Comparison of ENCODE assay signal across 24 cellular contexts in the genomic region with DNA sequence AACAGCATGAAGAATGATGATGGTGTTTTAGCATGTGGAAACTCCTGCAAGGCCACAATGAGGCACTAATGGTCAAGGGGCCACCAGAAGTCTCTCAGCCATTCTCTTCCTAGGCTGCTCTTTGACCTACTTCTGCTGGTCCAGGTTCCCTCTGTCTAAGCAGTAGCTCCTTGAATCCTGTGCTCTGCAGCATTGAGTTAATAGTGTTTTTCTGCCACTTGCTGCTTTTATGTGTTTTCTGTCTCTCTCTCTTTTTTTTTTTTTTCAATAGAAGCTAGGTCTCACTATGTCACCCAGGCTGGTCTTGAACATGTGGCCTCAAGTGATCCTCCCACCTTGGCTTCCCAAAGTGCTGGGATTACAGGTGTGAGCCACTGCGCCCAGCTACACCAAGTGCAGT. TPM values are rescaled to one million over a fixed set of nuclear protein-coding genes. Genes with fewer than 3 reads are reported as not detected.
DNase-seq lines count a peak whose midpoint lies in the region; ATAC-seq and TF ChIP-seq lines count a peak whose summit lies in the region.
"Had no signal": no experiment of that assay in that cellular context is flagged by ENCODE, and none has a peak within 500 bp of the region (broad histone marks: within the 10 kb centered on the region; RNA-seq: fewer than 3 reads in every experiment).

No MANE protein-coding gene starts in this region.

- intact Hi-C loops in CD14-positive monocyte (cut with micrococcal nuclease) = no loop called here
- intact Hi-C loops in activated CD4-positive, alpha-beta T cell treated with anti-CD3 and anti-CD28 coated beads, Interleukin-2, amount 10 ng/mL, durations not matched to agents 24 days and 14 days (cut with micrococcal nuclease) = no loop called here

- no peak overlapping the region for H2BK12ac ChIP-seq in trophoblast cell (ENCODE audit: low read length)

- no peak overlapping the region for H4K8ac ChIP-seq in trophoblast cell (ENCODE audit: low read depth, low read length)

- no peak overlapping the region for H2BK120ac ChIP-seq in trophoblast cell (ENCODE audit: insufficient read depth, low read length, poor library complexity)

- H2AK5ac ChIP-seq in trophoblast cell (ENCODE audit: low read length) = no peak overlapping the region

- H3K4me3 ChIP-seq in DND-41 (ENCODE audit: low read depth in 1 of 2, low read length in 2 of 2) (no peak overlapping the region), trophoblast cell (ENCODE audit: low read depth, low read length) (no peak overlapping the region)
- H3K4me3 ChIP-seq: A549, GM12878, GM23248, HAP-1 had no signal

- no peak overlapping the region for H3K14ac ChIP-seq in trophoblast cell (ENCODE audit: low read length)

- H2AFZ ChIP-seq in DND-41 (ENCODE audit: low read depth, low read length) (no peak overlapping the region), trophoblast cell (ENCODE audit: insufficient read depth, low read length, poor library complexity) (no peak overlapping the region)
- H2AFZ ChIP-seq: GM23248 had no signal

- no peak overlapping the region for H4K12ac ChIP-seq in trophoblast cell (ENCODE audit: low read depth, low read length)

- TF ChIP-seq CTCF in CD14-positive monocyte (IDR thresholded peaks at IDR 0.05) = no peak
- no peak for TF ChIP-seq CTCF in DND-41 (IDR thresholded peaks at IDR 0.05; ENCODE audit: borderline replicate concordance, extremely low read depth, low read length, poor library complexity, severe bottlenecking)

- H4K20me1 ChIP-seq in DND-41 (ENCODE audit: insufficient read depth, low read length) = peaks cover 96% of the 10 kb centered on the region

- H3K9ac ChIP-seq in DND-41 (ENCODE audit: low read depth, low read length) = no peak overlapping the region
- no peak overlapping the region for H3K9ac ChIP-seq in trophoblast cell (ENCODE audit: low read length)
- H3K9ac ChIP-seq: GM23248 had no signal

- no CpG with 5 or more reads among the region's 1 CpG for WGBS in trophoblast cell (ENCODE audit: extremely low coverage, insufficient coverage, insufficient read length)

- H3K23ac ChIP-seq in trophoblast cell (ENCODE audit: low read length) = no peak overlapping the region

- H3K9me3 Mint-ChIP-seq in CD14-positive monocyte = no peaks in the 10 kb centered on the region
- H3K9me3 Mint-ChIP-seq in central memory CD8-positive, alpha-beta T cell = no peaks in the 10 kb centered on the region
- H3K9me3 Mint-ChIP-seq in activated CD4-positive, alpha-beta T cell treated with anti-CD3 and anti-CD28 coated beads, Interleukin-2, amount 10 ng/mL, durations not matched to agents 24 days and 14 days = no peaks in the 10 kb centered on the region

- H2BK5ac ChIP-seq in trophoblast cell (ENCODE audit: low read depth, low read length, poor library complexity) = no peak overlapping the region

- H3K4me1 Mint-ChIP-seq in CD14-positive monocyte = peaks cover 15% of the 10 kb centered on the region
- peaks cover 57% of the 10 kb centered on the region for H3K4me1 Mint-ChIP-seq in central memory CD8-positive, alpha-beta T cell
- H3K4me1 Mint-ChIP-seq in activated CD4-positive, alpha-beta T cell treated with anti-CD3 and anti-CD28 coated beads, Interleukin-2, amount 10 ng/mL, durations not matched to agents 24 days and 14 days = peaks cover 41% of the 10 kb centered on the region

- ATAC-seq in DND-41 (ENCODE audit: insufficient read depth, low read depth) = no peak
- ATAC-seq in central memory CD8-positive, alpha-beta T cell (replicated peaks; ENCODE audit: extremely low read depth, poor library complexity, severe bottlenecking) = no peak
- ATAC-seq: A549, GM12878, Panc1 had no signal

- H3K4me1 ChIP-seq in DND-41 (ENCODE audit: insufficient read depth, low read length) = no peaks in the 10 kb centered on the region
- peaks cover 18 to 21% of the 10 kb centered on the region in 2 experiments for H3K4me1 ChIP-seq in trophoblast cell (ENCODE audit: control insufficient read depth in 1 of 2, insufficient read depth in 2 of 2, low read length in 2 of 2)

- DNase-seq in CD14-positive monocyte (ENCODE audit: low spot score) (no peak), DND-41 (no peak), trophoblast cell (no peak), NCI-H345 treated with DMSO at 0.1 percent for 48 hours (lab: John Stamatoyannopoulos, UW; ENCODE audit: unreplicated experiment) (no peak)
- no peak for DNase-seq in central memory CD8-positive, alpha-beta T cell (ENCODE audit: low spot score in 2 of 2)
- DNase-seq in activated CD4-positive, alpha-beta T cell treated with anti-CD3 and anti-CD28 coated beads for 4 hours = no peak
- DNase-seq in activated CD4-positive, alpha-beta T cell treated with anti-CD3 and anti-CD28 coated beads, Interleukin-2, amount 10 ng/mL, durations not matched to agents 24 days and 14 days = no peak
- DNase-seq: COR-L47; DMS79 treated with DMSO at 0.1 percent for 48 hours; GM23248; KG1; NCI-H1092 treated with DMSO at 0.1 percent for 48 hours; NCI-H1436 treated with DMSO at 0.1 percent for 48 hours; NCI-H1930; NCI-H2227 treated with DMSO at 0.1 percent for 48 hours; NCI-H510A treated with DMSO at 0.1 percent for 48 hours; NCI-H748 treated with DMSO at 0.1 percent for 48 hours; NK-92 treated with Interleukin-12 subunit alpha and Interleukin-12 subunit beta, amount 100 ng/mL, for 24 hours had no signal

- H3K4me3 Mint-ChIP-seq in CD14-positive monocyte = no peak overlapping the region
- no peak overlapping the region for H3K4me3 Mint-ChIP-seq in central memory CD8-positive, alpha-beta T cell
- H3K4me3 Mint-ChIP-seq in activated CD4-positive, alpha-beta T cell treated with anti-CD3 and anti-CD28 coated beads, Interleukin-2, amount 10 ng/mL, durations not matched to agents 24 days and 14 days = no peak overlapping the region
- H3K4me3 Mint-ChIP-seq: B cell had no signal

- no peaks in the 10 kb centered on the region for H3K27me3 ChIP-seq in DND-41 (ENCODE audit: insufficient read depth, low read length, poor library complexity)
- no peaks in the 10 kb centered on the region for H3K27me3 ChIP-seq in trophoblast cell (ENCODE audit: insufficient read depth, low read length)

- H3K79me2 ChIP-seq in DND-41 (ENCODE audit: insufficient read depth, low read length) (peaks cover 97% of the 10 kb centered on the region), trophoblast cell (ENCODE audit: control insufficient read depth, insufficient read depth, low read length, poor library complexity) (peaks cover 19% of the 10 kb centered on the region)

- no peak overlapping the region for H3K18ac ChIP-seq in trophoblast cell (ENCODE audit: low read length)

- no peak overlapping the region for H3K4me2 ChIP-seq in DND-41 (ENCODE audit: insufficient read depth, low read length)
- no peak overlapping the region for H3K4me2 ChIP-seq in trophoblast cell (ENCODE audit: low read length)
- H3K4me2 ChIP-seq: A549 had no signal

- H3K36me3 Mint-ChIP-seq in CD14-positive monocyte = peaks cover 27 to 52% of the 10 kb centered on the region in 2 donors
- H3K36me3 Mint-ChIP-seq in central memory CD8-positive, alpha-beta T cell (ENCODE audit: insufficient read depth) = peaks cover 37% of the 10 kb centered on the region
- peaks cover 44% of the 10 kb centered on the region for H3K36me3 Mint-ChIP-seq in activated CD4-positive, alpha-beta T cell treated with anti-CD3 and anti-CD28 coated beads, Interleukin-2, amount 10 ng/mL, durations not matched to agents 24 days and 14 days (ENCODE audit: low read depth)

- H3K36me3 ChIP-seq in DND-41 (ENCODE audit: insufficient read depth, low read length) (peaks cover 85% of the 10 kb centered on the region), trophoblast cell (ENCODE audit: control insufficient read depth in 1 of 2, insufficient read depth in 2 of 2, low read length in 2 of 2) (peaks cover 8 to 13% of the 10 kb centered on the region in 2 experiments)

- peaks cover 0 to 2% (median 0%) of the 10 kb centered on the region in 3 donors for H3K27me3 Mint-ChIP-seq in CD14-positive monocyte (ENCODE audit: low read depth in 3 of 3)
- no peaks in the 10 kb centered on the region for H3K27me3 Mint-ChIP-seq in central memory CD8-positive, alpha-beta T cell
- no peaks in the 10 kb centered on the region for H3K27me3 Mint-ChIP-seq in activated CD4-positive, alpha-beta T cell treated with anti-CD3 and anti-CD28 coated beads, Interleukin-2, amount 10 ng/mL, durations not matched to agents 24 days and 14 days
- H3K27me3 Mint-ChIP-seq: B cell had no signal

- no peak overlapping the region for H4K91ac ChIP-seq in trophoblast cell (ENCODE audit: low read depth, low read length)

- H3K27ac ChIP-seq in DND-41 (ENCODE audit: low read length) (peak overlapping the region; percentile 19; the same call in 1 of the 2 replicates), trophoblast cell (ENCODE audit: low read depth, low read length) (no peak overlapping the region)
- H3K27ac ChIP-seq: A549, GM23248, HL-60 had no signal

- H3K79me1 ChIP-seq in trophoblast cell (ENCODE audit: low read length) = peaks cover 2% of the 10 kb centered on the region

- H3K27ac Mint-ChIP-seq in CD14-positive monocyte = peak overlapping the region in 4 of 7 donors; percentile 17 to 66 (median 50)
- peak overlapping the region; percentile 68 for H3K27ac Mint-ChIP-seq in central memory CD8-positive, alpha-beta T cell (ENCODE audit: low read depth)
- H3K27ac Mint-ChIP-seq in activated CD4-positive, alpha-beta T cell treated with anti-CD3 and anti-CD28 coated beads, Interleukin-2, amount 10 ng/mL, durations not matched to agents 24 days and 14 days = no peak overlapping the region
- H3K27ac Mint-ChIP-seq: B cell had no signal

- peak overlapping the region; percentile 80 for H3K4ac ChIP-seq in trophoblast cell (ENCODE audit: low read depth, low read length)

- no peaks in the 10 kb centered on the region for H3K9me3 ChIP-seq in DND-41 (ENCODE audit: insufficient read depth, low read length, severe bottlenecking)
- no peaks in the 10 kb centered on the region for H3K9me3 ChIP-seq in trophoblast cell (ENCODE audit: insufficient read depth, low read depth, low read length)
- H3K9me3 ChIP-seq: A549, HAP-1 had no signal

RNA-seq across cellular contexts. Expression of a gene that starts 20.1 kb away (rescaled TPM):
- polyA plus RNA-seq in CD14-positive monocyte = 1 to 10 TPM; 2.1 to 2.3 TPM
- 0.31 and 0.49 TPM in 2 replicates for polyA plus RNA-seq in trophoblast cell (2013)
- 0.37 TPM in 1 of 2 replicates, not detected in the other for total RNA-seq in activated CD4-positive, alpha-beta T cell treated with anti-CD3 and anti-CD28 coated beads, Interleukin-2, amount 10 ng/mL, durations not matched to agents 24 days and 14 days
- polyA plus RNA-seq: GM23248 had no signal

RNA-seq across cellular contexts. Expression of a gene that starts 29.8 kb away (rescaled TPM):
- 10 to 100 TPM; 29.4 to 37.5 TPM for polyA plus RNA-seq in CD14-positive monocyte
- 43.3 and 44.5 TPM in 2 replicates for polyA plus RNA-seq in trophoblast cell (2013)
- 81.4 and 82.4 TPM in 2 replicates for total RNA-seq in activated CD4-positive, alpha-beta T cell treated with anti-CD3 and anti-CD28 coated beads, Interleukin-2, amount 10 ng/mL, durations not matched to agents 24 days and 14 days

RNA-seq across cellular contexts. Expression of a gene that starts 35.1 kb away (rescaled TPM):
- polyA plus RNA-seq in CD14-positive monocyte = 10 to 100 TPM in 1 of 2 donors, 1 to 10 TPM in 1; 7.1 to 11.5 TPM
- 17.9 and 19.9 TPM in 2 replicates for polyA plus RNA-seq in trophoblast cell (2013)
- total RNA-seq in activated CD4-positive, alpha-beta T cell treated with anti-CD3 and anti-CD28 coated beads, Interleukin-2, amount 10 ng/mL, durations not matched to agents 24 days and 14 days = 69.9 and 76.4 TPM in 2 replicates

RNA-seq across cellular contexts. Expression of a gene that starts 54.9 kb away (rescaled TPM):
- 10 to 100 TPM; 18.4 to 22.9 TPM for polyA plus RNA-seq in CD14-positive monocyte
- polyA plus RNA-seq in trophoblast cell (2013) = 16.1 and 17.0 TPM in 2 replicates
- 30.3 and 31.5 TPM in 2 replicates for total RNA-seq in activated CD4-positive, alpha-beta T cell treated with anti-CD3 and anti-CD28 coated beads, Interleukin-2, amount 10 ng/mL, durations not matched to agents 24 days and 14 days
